ENCODE assay signal across 1 cellular context in the genomic region with DNA sequence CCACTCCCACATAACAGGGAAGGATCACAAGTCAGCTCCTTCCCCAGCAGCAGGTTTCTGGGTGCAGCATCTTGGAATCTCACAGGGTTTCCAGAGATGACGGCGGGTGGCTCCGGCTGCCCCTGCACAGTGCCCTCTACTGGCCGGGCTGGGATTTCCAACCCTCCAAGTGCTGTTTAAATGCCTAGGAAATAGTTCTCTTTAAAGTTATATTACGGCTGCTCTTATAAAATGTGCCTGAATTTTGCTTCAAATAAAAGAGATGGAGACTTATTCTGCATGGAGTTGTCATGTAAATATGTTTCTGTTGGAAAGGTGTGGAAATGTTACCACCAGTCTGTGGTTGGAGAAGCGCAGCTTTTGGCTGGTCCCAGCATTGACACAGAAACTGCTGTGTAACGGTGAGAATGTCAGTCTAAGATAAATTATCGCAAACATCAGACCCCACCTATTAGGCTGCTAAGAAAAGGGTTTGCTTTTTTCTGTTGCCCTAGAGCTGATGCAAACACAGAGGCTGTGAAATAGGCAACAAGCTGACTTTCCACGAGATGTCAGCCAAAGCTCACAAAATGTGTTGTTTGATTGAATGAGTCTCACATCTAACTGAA.
TF ChIP-seq lines count a peak whose summit lies in the region.

No MANE protein-coding gene starts in this region.

TF ChIP-seq in K562, 482 proteins besides CTCF, POLR2A, EP300 and RAD21 (continued from another document and continues in another):
- TF ChIP-seq, protein P1, sequence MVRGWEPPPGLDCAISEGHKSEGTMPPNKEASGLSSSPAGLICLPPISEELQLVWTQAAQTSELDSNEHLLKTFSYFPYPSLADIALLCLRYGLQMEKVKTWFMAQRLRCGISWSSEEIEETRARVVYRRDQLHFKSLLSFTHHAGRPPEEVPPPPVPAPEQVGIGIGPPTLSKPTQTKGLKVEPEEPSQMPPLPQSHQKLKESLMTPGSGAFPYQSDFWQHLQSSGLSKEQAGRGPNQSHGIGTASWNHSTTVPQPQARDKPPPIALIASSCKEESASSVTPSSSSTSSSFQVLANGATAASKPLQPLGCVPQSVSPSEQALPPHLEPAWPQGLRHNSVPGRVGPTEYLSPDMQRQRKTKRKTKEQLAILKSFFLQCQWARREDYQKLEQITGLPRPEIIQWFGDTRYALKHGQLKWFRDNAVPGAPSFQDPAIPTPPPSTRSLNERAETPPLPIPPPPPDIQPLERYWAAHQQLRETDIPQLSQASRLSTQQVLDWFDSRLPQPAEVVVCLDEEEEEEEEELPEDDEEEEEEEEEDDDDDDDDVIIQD (CRISPR knock-in tag; IDR thresholded peaks at IDR 0.05), result no peak
- TF ChIP-seq SRSF3 (IDR thresholded peaks at IDR 0.05; ENCODE audit: insufficient read depth, low read length) (no peak), NR4A1 (CRISPR knock-in tag; IDR thresholded peaks at IDR 0.05) (no peak), NR4A1 (tag; IDR thresholded peaks at IDR 0.05) (no peak), ZNF444 (CRISPR knock-in tag; IDR thresholded peaks at IDR 0.05) (no peak), ZNF583 (CRISPR knock-in tag; IDR thresholded peaks at IDR 0.05) (no peak), RFX1 (IDR thresholded peaks at IDR 0.05) (peak; percentile 77), ZNF311 (CRISPR knock-in tag; IDR thresholded peaks at IDR 0.05) (no peak), TAF9B (IDR thresholded peaks at IDR 0.05; ENCODE audit: partially characterized antibody) (peak; percentile 27), FOXM1 (IDR thresholded peaks at IDR 0.05; ENCODE audit: low read depth) (peak; percentile 40; the same call in 1 of the 2 replicates), FOXM1 (CRISPR knock-in tag; IDR thresholded peaks at IDR 0.05; ENCODE audit: low read depth) (no peak), RBM22 (IDR thresholded peaks at IDR 0.05; ENCODE audit: low read depth, low read length, poor library complexity, severe bottlenecking) (no peak), TAF15 (IDR thresholded peaks at IDR 0.05; ENCODE audit: low read depth, low read length) (no peak), LEF1 (IDR thresholded peaks at IDR 0.05) (peak; percentile 75), SMARCA4 (IDR thresholded peaks at IDR 0.05) (peak; percentile 83), MAFG (tag; conservative IDR thresholded peaks at IDR 0.05) (peak; percentile 85), SOX6 (IDR thresholded peaks at IDR 0.05) (peak; percentile 47; the same call in 1 of the 2 replicates), ZZZ3 (IDR thresholded peaks at IDR 0.05) (no peak), KAT7 (CRISPR knock-in tag; IDR thresholded peaks at IDR 0.05; ENCODE audit: borderline replicate concordance) (no peak), SNIP1 (IDR thresholded peaks at IDR 0.05; ENCODE audit: low read depth) (no peak), PHF20 (IDR thresholded peaks at IDR 0.05; ENCODE audit: partially characterized antibody) (no peak), CEBPG (CRISPR knock-in tag; IDR thresholded peaks at IDR 0.05) (peak; percentile 65; the same call in 1 of the 2 replicates), CEBPG (tag; conservative IDR thresholded peaks at IDR 0.05 in 1 of 2, IDR thresholded peaks at IDR 0.05 in 1 of 2) (peak in 1 of 2 experiments; percentile 34; a peak in 1 of 4 replicates), ZSCAN32 (CRISPR knock-in tag; IDR thresholded peaks at IDR 0.05) (no peak), CBFA2T3 (IDR thresholded peaks at IDR 0.05) (peak; percentile 66), ETV6 (IDR thresholded peaks at IDR 0.05; ENCODE audit: borderline replicate concordance in 1 of 2, low read depth in 2 of 2, low read length in 1 of 2) (no peak), ETV6 (CRISPR knock-in tag; IDR thresholded peaks at IDR 0.05; ENCODE audit: borderline replicate concordance) (no peak), SRSF9 (IDR thresholded peaks at IDR 0.05; ENCODE audit: borderline replicate concordance, low read depth, low read length) (no peak), FOXJ2 (tag; IDR thresholded peaks at IDR 0.05) (peak; percentile 99), TGIF2 (CRISPR knock-in tag; IDR thresholded peaks at IDR 0.05) (no peak), ZNF79 (CRISPR knock-in tag; IDR thresholded peaks at IDR 0.05; ENCODE audit: low read depth) (no peak), ZSCAN29 (IDR thresholded peaks at IDR 0.05) (no peak), TEAD4 (IDR thresholded peaks at IDR 0.05; ENCODE audit: low read length) (peak; percentile 71; the same call in 1 of the 2 replicates), TEAD4 (CRISPR knock-in tag; IDR thresholded peaks at IDR 0.05; ENCODE audit: borderline replicate concordance) (no peak), CREM (IDR thresholded peaks at IDR 0.05; ENCODE audit: low read depth) (no peak), ZBTB1 (CRISPR knock-in tag; IDR thresholded peaks at IDR 0.05; ENCODE audit: borderline replicate concordance, low read depth) (no peak), RBM25 (IDR thresholded peaks at IDR 0.05; ENCODE audit: low read depth, low read length, severe bottlenecking) (no peak), RB1 (IDR thresholded peaks at IDR 0.05; ENCODE audit: low read depth) (peak; percentile 16; the same call in 1 of the 2 replicates), TEAD1 (CRISPR knock-in tag; IDR thresholded peaks at IDR 0.05) (no peak), ZNF830 (CRISPR knock-in tag; IDR thresholded peaks at IDR 0.05) (no peak), FOXJ3 (CRISPR knock-in tag; IDR thresholded peaks at IDR 0.05) (peak; percentile 94), HDAC2 (IDR thresholded peaks at IDR 0.05) (0 out of 2 replicates have a peak, but pooled peaks have one; percentile 60), NELFE (IDR thresholded peaks at IDR 0.05; ENCODE audit: insufficient read depth, insufficient read length) (no peak), ARID2 (IDR thresholded peaks at IDR 0.05) (no peak), SP2 (IDR thresholded peaks at IDR 0.05; ENCODE audit: extremely low read depth, low read depth, low read length, poor library complexity, severe bottlenecking) (no peak), NUFIP1 (IDR thresholded peaks at IDR 0.05; ENCODE audit: partially characterized antibody) (no peak), ZNF134 (CRISPR knock-in tag; conservative IDR thresholded peaks at IDR 0.05) (no peak), SMAD2 (IDR thresholded peaks at IDR 0.05; ENCODE audit: low read depth, low read length) (no peak), SMARCE1 (IDR thresholded peaks at IDR 0.05) (peak; percentile 52; the same call in 1 of the 2 replicates), SMAD3 (CRISPR knock-in tag; conservative IDR thresholded peaks at IDR 0.05) (no peak), ZNF3 (CRISPR knock-in tag; IDR thresholded peaks at IDR 0.05) (no peak), ZNF436 (CRISPR knock-in tag; IDR thresholded peaks at IDR 0.05) (no peak), ZKSCAN8 (CRISPR knock-in tag; IDR thresholded peaks at IDR 0.05) (no peak), STAG1 (CRISPR knock-in tag; IDR thresholded peaks at IDR 0.05; ENCODE audit: borderline replicate concordance) (no peak), MTA1 (IDR thresholded peaks at IDR 0.05; ENCODE audit: borderline replicate concordance) (no peak), ZNF12 (CRISPR knock-in tag; IDR thresholded peaks at IDR 0.05) (no peak), ETV1 (tag; conservative IDR thresholded peaks at IDR 0.05; ENCODE audit: low read depth) (no peak), TEAD2 (tag; IDR thresholded peaks at IDR 0.05) (no peak), ATF7 (IDR thresholded peaks at IDR 0.05) (peak; percentile 56; the same call in 1 of the 2 replicates), ZFP30 (CRISPR knock-in tag; IDR thresholded peaks at IDR 0.05; ENCODE audit: borderline replicate concordance) (no peak)
- TF ChIP-seq, protein P2, sequence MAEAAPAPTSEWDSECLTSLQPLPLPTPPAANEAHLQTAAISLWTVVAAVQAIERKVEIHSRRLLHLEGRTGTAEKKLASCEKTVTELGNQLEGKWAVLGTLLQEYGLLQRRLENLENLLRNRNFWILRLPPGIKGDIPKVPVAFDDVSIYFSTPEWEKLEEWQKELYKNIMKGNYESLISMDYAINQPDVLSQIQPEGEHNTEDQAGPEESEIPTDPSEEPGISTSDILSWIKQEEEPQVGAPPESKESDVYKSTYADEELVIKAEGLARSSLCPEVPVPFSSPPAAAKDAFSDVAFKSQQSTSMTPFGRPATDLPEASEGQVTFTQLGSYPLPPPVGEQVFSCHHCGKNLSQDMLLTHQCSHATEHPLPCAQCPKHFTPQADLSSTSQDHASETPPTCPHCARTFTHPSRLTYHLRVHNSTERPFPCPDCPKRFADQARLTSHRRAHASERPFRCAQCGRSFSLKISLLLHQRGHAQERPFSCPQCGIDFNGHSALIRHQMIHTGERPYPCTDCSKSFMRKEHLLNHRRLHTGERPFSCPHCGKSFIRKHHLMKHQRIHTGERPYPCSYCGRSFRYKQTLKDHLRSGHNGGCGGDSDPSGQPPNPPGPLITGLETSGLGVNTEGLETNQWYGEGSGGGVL (CRISPR knock-in tag; IDR thresholded peaks at IDR 0.05), result no peak
- TF ChIP-seq, protein P3, sequence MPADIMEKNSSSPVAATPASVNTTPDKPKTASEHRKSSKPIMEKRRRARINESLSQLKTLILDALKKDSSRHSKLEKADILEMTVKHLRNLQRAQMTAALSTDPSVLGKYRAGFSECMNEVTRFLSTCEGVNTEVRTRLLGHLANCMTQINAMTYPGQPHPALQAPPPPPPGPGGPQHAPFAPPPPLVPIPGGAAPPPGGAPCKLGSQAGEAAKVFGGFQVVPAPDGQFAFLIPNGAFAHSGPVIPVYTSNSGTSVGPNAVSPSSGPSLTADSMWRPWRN (IDR thresholded peaks at IDR 0.05; ENCODE audit: low read depth), result no peak; the same call in 1 of the 2 replicates
- TF ChIP-seq, protein P4, sequence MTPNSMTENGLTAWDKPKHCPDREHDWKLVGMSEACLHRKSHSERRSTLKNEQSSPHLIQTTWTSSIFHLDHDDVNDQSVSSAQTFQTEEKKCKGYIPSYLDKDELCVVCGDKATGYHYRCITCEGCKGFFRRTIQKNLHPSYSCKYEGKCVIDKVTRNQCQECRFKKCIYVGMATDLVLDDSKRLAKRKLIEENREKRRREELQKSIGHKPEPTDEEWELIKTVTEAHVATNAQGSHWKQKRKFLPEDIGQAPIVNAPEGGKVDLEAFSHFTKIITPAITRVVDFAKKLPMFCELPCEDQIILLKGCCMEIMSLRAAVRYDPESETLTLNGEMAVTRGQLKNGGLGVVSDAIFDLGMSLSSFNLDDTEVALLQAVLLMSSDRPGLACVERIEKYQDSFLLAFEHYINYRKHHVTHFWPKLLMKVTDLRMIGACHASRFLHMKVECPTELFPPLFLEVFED (CRISPR knock-in tag; conservative IDR thresholded peaks at IDR 0.05), result no peak
- TF ChIP-seq, protein P5, sequence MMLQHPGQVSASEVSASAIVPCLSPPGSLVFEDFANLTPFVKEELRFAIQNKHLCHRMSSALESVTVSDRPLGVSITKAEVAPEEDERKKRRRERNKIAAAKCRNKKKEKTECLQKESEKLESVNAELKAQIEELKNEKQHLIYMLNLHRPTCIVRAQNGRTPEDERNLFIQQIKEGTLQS (IDR thresholded peaks at IDR 0.05), result peak; percentile 45
- TF ChIP-seq, protein P5 (CRISPR knock-in tag; conservative IDR thresholded peaks at IDR 0.05), result no peak
- TF ChIP-seq, protein P6, sequence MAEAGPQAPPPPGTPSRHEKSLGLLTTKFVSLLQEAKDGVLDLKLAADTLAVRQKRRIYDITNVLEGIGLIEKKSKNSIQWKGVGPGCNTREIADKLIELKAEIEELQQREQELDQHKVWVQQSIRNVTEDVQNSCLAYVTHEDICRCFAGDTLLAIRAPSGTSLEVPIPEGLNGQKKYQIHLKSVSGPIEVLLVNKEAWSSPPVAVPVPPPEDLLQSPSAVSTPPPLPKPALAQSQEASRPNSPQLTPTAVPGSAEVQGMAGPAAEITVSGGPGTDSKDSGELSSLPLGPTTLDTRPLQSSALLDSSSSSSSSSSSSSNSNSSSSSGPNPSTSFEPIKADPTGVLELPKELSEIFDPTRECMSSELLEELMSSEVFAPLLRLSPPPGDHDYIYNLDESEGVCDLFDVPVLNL (CRISPR knock-in tag; IDR thresholded peaks at IDR 0.05; ENCODE audit: low read depth), result no peak
- TF ChIP-seq, protein P7, sequence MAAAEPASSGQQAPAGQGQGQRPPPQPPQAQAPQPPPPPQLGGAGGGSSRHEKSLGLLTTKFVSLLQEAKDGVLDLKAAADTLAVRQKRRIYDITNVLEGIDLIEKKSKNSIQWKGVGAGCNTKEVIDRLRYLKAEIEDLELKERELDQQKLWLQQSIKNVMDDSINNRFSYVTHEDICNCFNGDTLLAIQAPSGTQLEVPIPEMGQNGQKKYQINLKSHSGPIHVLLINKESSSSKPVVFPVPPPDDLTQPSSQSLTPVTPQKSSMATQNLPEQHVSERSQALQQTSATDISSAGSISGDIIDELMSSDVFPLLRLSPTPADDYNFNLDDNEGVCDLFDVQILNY (CRISPR knock-in tag; IDR thresholded peaks at IDR 0.05), result no peak
- TF ChIP-seq, protein P8, sequence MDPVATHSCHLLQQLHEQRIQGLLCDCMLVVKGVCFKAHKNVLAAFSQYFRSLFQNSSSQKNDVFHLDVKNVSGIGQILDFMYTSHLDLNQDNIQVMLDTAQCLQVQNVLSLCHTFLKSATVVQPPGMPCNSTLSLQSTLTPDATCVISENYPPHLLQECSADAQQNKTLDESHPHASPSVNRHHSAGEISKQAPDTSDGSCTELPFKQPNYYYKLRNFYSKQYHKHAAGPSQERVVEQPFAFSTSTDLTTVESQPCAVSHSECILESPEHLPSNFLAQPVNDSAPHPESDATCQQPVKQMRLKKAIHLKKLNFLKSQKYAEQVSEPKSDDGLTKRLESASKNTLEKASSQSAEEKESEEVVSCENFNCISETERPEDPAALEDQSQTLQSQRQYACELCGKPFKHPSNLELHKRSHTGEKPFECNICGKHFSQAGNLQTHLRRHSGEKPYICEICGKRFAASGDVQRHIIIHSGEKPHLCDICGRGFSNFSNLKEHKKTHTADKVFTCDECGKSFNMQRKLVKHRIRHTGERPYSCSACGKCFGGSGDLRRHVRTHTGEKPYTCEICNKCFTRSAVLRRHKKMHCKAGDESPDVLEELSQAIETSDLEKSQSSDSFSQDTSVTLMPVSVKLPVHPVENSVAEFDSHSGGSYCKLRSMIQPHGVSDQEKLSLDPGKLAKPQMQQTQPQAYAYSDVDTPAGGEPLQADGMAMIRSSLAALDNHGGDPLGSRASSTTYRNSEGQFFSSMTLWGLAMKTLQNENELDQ (CRISPR knock-in tag; IDR thresholded peaks at IDR 0.05; ENCODE audit: borderline replicate concordance), result no peak
- TF ChIP-seq, protein P9, sequence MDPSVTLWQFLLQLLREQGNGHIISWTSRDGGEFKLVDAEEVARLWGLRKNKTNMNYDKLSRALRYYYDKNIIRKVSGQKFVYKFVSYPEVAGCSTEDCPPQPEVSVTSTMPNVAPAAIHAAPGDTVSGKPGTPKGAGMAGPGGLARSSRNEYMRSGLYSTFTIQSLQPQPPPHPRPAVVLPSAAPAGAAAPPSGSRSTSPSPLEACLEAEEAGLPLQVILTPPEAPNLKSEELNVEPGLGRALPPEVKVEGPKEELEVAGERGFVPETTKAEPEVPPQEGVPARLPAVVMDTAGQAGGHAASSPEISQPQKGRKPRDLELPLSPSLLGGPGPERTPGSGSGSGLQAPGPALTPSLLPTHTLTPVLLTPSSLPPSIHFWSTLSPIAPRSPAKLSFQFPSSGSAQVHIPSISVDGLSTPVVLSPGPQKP (CRISPR knock-in tag; IDR thresholded peaks at IDR 0.05), result no peak
